Comparison of ENCODE assay signal across 14 cellular contexts in genomic region chr3:58058654-58059263, GRCh38. TPM values are rescaled to one million over a fixed set of nuclear protein-coding genes. Genes with fewer than 3 reads are reported as not detected.
DNase-seq lines count a peak whose midpoint lies in the region; ATAC-seq and TF ChIP-seq lines count a peak whose summit lies in the region.
"Had no signal": no experiment of that assay in that cellular context is flagged by ENCODE, and none has a peak within 500 bp of the region (broad histone marks: within the 10 kb centered on the region; RNA-seq: fewer than 3 reads in every experiment).

No MANE protein-coding gene starts in this region.

- H3K36me3 Mint-ChIP-seq in activated naive CD4-positive, alpha-beta T cell treated with anti-CD3 and anti-CD28 coated beads for 36 hours (ENCODE audit: low read depth) = no peaks in the 10 kb centered on the region
- peaks cover 7% of the 10 kb centered on the region for H3K36me3 Mint-ChIP-seq in activated T-cell treated with anti-CD3 and anti-CD28 coated beads, Interleukin-2, amount 50 U/mL, for 4 hours (ENCODE audit: insufficient read depth)

- H3K4me1 ChIP-seq in heart left ventricle (peaks cover 0 to 61% (median 37%) of the 10 kb centered on the region in 12 donors), body of pancreas (peaks cover 37% of the 10 kb centered on the region), mesodermal cell (ENCODE audit: control insufficient read depth, insufficient read depth, low read length, poor library complexity, severe bottlenecking) (peaks cover 58% of the 10 kb centered on the region), uterus (peaks cover 12 to 23% of the 10 kb centered on the region in 2 donors)

- no peak overlapping the region for H3K27ac Mint-ChIP-seq in activated naive CD4-positive, alpha-beta T cell treated with anti-CD3 and anti-CD28 coated beads for 36 hours
- H3K27ac Mint-ChIP-seq: activated naive CD8-positive, alpha-beta T cell had no signal

- no peak for TF ChIP-seq POLR2A in heart left ventricle (IDR thresholded peaks at IDR 0.05)
- TF ChIP-seq POLR2A in body of pancreas (IDR thresholded peaks at IDR 0.05) = no peak
- no peak for TF ChIP-seq POLR2A in uterus (IDR thresholded peaks at IDR 0.05)

- no peak for TF ChIP-seq CTCF in heart left ventricle (IDR thresholded peaks at IDR 0.05)
- TF ChIP-seq CTCF in body of pancreas (IDR thresholded peaks at IDR 0.05) = no peak
- no peak for TF ChIP-seq CTCF in uterus (IDR thresholded peaks at IDR 0.05)

- H3K27me3 Mint-ChIP-seq in activated naive CD4-positive, alpha-beta T cell treated with anti-CD3 and anti-CD28 coated beads for 36 hours (ENCODE audit: low read depth) = no peaks in the 10 kb centered on the region
- no peaks in the 10 kb centered on the region for H3K27me3 Mint-ChIP-seq in activated T-cell treated with anti-CD3 and anti-CD28 coated beads, Interleukin-2, amount 50 U/mL, for 4 hours (ENCODE audit: low read depth)
- H3K27me3 Mint-ChIP-seq: activated naive CD8-positive, alpha-beta T cell had no signal

- no peaks in the 10 kb centered on the region for H3K9me3 ChIP-seq in heart left ventricle
- H3K9me3 ChIP-seq in body of pancreas = no peaks in the 10 kb centered on the region
- no peaks in the 10 kb centered on the region for H3K9me3 ChIP-seq in mesodermal cell (ENCODE audit: control insufficient read depth, low read length)
- no peaks in the 10 kb centered on the region for H3K9me3 ChIP-seq in uterus
- H3K9me3 ChIP-seq: gastrocnemius medialis, thyroid gland had no signal

- WGBS in heart left ventricle, 4 donors = 63 to 75% (median 72%) methylated on average over 4 of the region's 4 CpGs
- WGBS in body of pancreas, 2 donors = 66 to 67% methylated on average over 4 of the region's 4 CpGs
- 100% methylated on average over 2 of the region's 4 CpGs for WGBS in mesodermal cell (ENCODE audit: insufficient coverage in 2 of 2), 2 experiments

- peaks cover 0 to 6% (median 0%) of the 10 kb centered on the region in 9 donors for H3K36me3 ChIP-seq in heart left ventricle
- no peaks in the 10 kb centered on the region for H3K36me3 ChIP-seq in body of pancreas (replicated peaks in 1 of 2; ENCODE audit: insufficient read depth in 1 of 2, low read depth in 2 of 2)
- peaks cover 27% of the 10 kb centered on the region for H3K36me3 ChIP-seq in mesodermal cell (ENCODE audit: control insufficient read depth, insufficient read depth, low read length)
- H3K36me3 ChIP-seq in uterus = no peaks in the 10 kb centered on the region
- H3K36me3 ChIP-seq: gastrocnemius medialis, thyroid gland had no signal

- CTCF ChIA-PET in activated naive CD4-positive, alpha-beta T cell treated with anti-CD3 and anti-CD28 coated beads for 36 hours (lab: Charles Lee) = no interaction called here

- H3K4me3 ChIP-seq in heart left ventricle (no peak overlapping the region), body of pancreas (no peak overlapping the region), mesodermal cell (ENCODE audit: extremely low read depth, insufficient read depth, low read length, poor library complexity, severe bottlenecking) (no peak overlapping the region), uterus (peak overlapping the region in 1 of 2 donors; percentile 1)
- H3K4me3 ChIP-seq: gastrocnemius medialis, thyroid gland had no signal

- H3K4me1 Mint-ChIP-seq in activated naive CD4-positive, alpha-beta T cell treated with anti-CD3 and anti-CD28 coated beads for 36 hours (ENCODE audit: low read depth) = peaks cover 15% of the 10 kb centered on the region
- H3K4me1 Mint-ChIP-seq in activated T-cell treated with anti-CD3 and anti-CD28 coated beads, Interleukin-2, amount 50 U/mL, for 4 hours (ENCODE audit: low read depth) = peaks cover 7% of the 10 kb centered on the region

- H3K9me3 Mint-ChIP-seq in activated naive CD4-positive, alpha-beta T cell treated with anti-CD3 and anti-CD28 coated beads for 36 hours = no peaks in the 10 kb centered on the region
- H3K9me3 Mint-ChIP-seq in activated T-cell treated with anti-CD3 and anti-CD28 coated beads, Interleukin-2, amount 50 U/mL, for 4 hours = no peaks in the 10 kb centered on the region

- H3K27me3 ChIP-seq in heart left ventricle (no peaks in the 10 kb centered on the region), body of pancreas (no peaks in the 10 kb centered on the region), uterus (no peaks in the 10 kb centered on the region)
- H3K27me3 ChIP-seq: gastrocnemius medialis, thyroid gland had no signal

- intact Hi-C loops in heart left ventricle (cut with DNase I) (no loop called here), left ventricle myocardium superior (cut with micrococcal nuclease) (no loop called here), body of pancreas (cut with DNase I) (no loop called here), uterus (cut with DNase I; ENCODE audit: low total_unique reads) (no loop called here)
- intact Hi-C loops in activated naive CD4-positive, alpha-beta T cell treated with anti-CD3 and anti-CD28 coated beads for 36 hours (cut with micrococcal nuclease) = no loop called here

- no peak overlapping the region for H3K4me3 Mint-ChIP-seq in activated naive CD4-positive, alpha-beta T cell treated with anti-CD3 and anti-CD28 coated beads for 36 hours
- H3K4me3 Mint-ChIP-seq in activated T-cell treated with anti-CD3 and anti-CD28 coated beads, Interleukin-2, amount 50 U/mL, for 4 hours = no peak overlapping the region
- H3K4me3 Mint-ChIP-seq: activated naive CD8-positive, alpha-beta T cell had no signal

- DNase-seq in heart left ventricle = no peak
- DNase-seq in left ventricle myocardium superior = no peak
- no peak for DNase-seq in body of pancreas
- no peak for DNase-seq in uterus
- DNase-seq in activated naive CD4-positive, alpha-beta T cell treated with anti-CD3 and anti-CD28 coated beads for 36 hours = no peak
- no peak for DNase-seq in activated T-cell treated with anti-CD3 and anti-CD28 coated beads, Interleukin-2, amount 50 U/mL, for 4 hours
- no peak for DNase-seq in stimulated activated CD4-positive, alpha-beta T cell treated with anti-CD3 and anti-CD28 coated beads, Interleukin-15, amount 100 ng/mL, for 24 hours
- DNase-seq: ACHN; activated CD4-positive, CD25-positive, alpha-beta regulatory T cell treated with anti-CD3 and anti-CD28 coated beads, Interleukin-2, amount 50 U/mL, for 72 hours; gastrocnemius medialis; NCI-H1048; thyroid gland had no signal

- no peak for ATAC-seq in heart left ventricle
- ATAC-seq in left ventricle myocardium superior = no peak
- ATAC-seq in body of pancreas = no peak
- ATAC-seq in activated T-cell treated with anti-CD3 and anti-CD28 coated beads, Interleukin-2, amount 50 U/mL, for 4 hours = no peak

- H3K27ac ChIP-seq in heart left ventricle = peak overlapping the region in 8 of 12 donors; percentile 4 to 82 (median 56)
- H3K27ac ChIP-seq in body of pancreas = peak overlapping the region; percentile 34 to 75 (median 54)
- peak overlapping the region; percentile 89 for H3K27ac ChIP-seq in mesodermal cell (ENCODE audit: low read depth, low read length, severe bottlenecking)
- peak overlapping the region; percentile 86 to 89 for H3K27ac ChIP-seq in uterus

RNA-seq across cellular contexts. Expression of gene FLNB, which starts 50.5 kb away (rescaled TPM):
- total RNA-seq in heart left ventricle = 10 to 100 TPM; 30.5 to 75.6 (median 40.6) TPM
- polyA plus RNA-seq in heart left ventricle = 10 to 100 TPM; 31.9 to 38.7 TPM
- total RNA-seq in left ventricle myocardium superior = 33.7 TPM
- total RNA-seq in body of pancreas = 100 to 1,000 TPM; 104 to 121 TPM
- 135 TPM for polyA plus RNA-seq in mesodermal cell (2013, experiment 1 of 2)
- polyA plus RNA-seq in mesodermal cell (2013, experiment 2 of 2) = 103 TPM
- 100 to 1,000 TPM in 3 of 4 donors, 10 to 100 TPM in 1; 52.4 to 283 (median 148) TPM for total RNA-seq in uterus
- 10 to 100 TPM; 47.7 to 48.0 TPM for total RNA-seq in activated naive CD4-positive, alpha-beta T cell treated with anti-CD3 and anti-CD28 coated beads for 36 hours
- total RNA-seq in activated T-cell treated with anti-CD3 and anti-CD28 coated beads, Interleukin-2, amount 50 U/mL, for 4 hours = 10 to 100 TPM; 16.4 to 23.4 (median 19.4) TPM
